8 cellular contexts compared by ENCODE assay signal in the genomic region with DNA sequence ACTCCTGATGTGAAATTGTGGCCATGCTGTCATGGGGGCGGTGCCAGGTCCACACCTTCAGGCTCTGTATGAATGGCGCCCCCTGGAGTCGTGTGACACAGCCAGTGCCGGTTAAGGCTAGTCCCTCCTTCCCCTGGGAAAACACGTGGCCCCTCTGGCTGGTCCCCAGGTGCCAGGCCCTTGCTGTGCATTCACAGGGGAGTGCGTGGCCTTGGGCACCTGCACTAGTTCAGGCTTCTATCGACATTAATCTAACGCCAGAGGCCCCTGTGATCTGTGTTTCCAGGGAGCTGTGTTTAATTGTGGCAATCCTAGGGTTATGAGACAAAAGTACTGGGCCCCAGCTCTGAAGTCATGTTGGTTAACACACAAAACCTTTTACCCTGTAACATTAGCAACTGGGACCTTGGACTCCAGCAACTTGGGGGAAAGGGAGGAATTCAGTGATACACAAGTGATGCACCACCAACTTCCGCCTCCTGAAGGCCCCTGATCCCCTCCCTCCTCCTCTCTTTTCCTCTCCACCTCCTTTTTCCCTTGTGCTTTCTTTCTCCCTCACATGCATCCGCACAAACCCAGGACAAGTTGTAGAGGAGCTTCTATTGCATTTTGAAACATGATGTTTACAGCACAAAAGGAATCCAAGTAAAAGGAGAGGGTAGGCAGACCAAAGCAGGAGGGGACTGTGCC.
A peak's percentile ranks its signal among the peaks of the same experiment; 100 is the strongest.
DNase-seq lines count a peak whose midpoint lies in the region; ATAC-seq and TF ChIP-seq lines count a peak whose summit lies in the region.

No MANE protein-coding gene starts in this region.

- H3K27me3 ChIP-seq in mesendoderm (ENCODE audit: insufficient read depth, low read length, poor library complexity), result no peaks in the 10 kb centered on the region

- peak overlapping the region; percentile 35 for H3K56ac ChIP-seq in mesendoderm (ENCODE audit: low read length)

- ATAC-seq in GM18861 (IDR thresholded peaks at IDR 0.05; ENCODE audit: unreplicated experiment) (peak; percentile 35), HG03521 (IDR thresholded peaks at IDR 0.05; ENCODE audit: unreplicated experiment) (peak; percentile 47)

- no peak overlapping the region for H2BK120ac ChIP-seq in mesendoderm (ENCODE audit: low read depth, low read length)

- H3K4ac ChIP-seq in mesendoderm (ENCODE audit: low read depth, low read length), result no peak overlapping the region

- H3K36me3 ChIP-seq in mesendoderm (ENCODE audit: control insufficient read depth, insufficient read depth, low read length), result peaks cover 2% of the 10 kb centered on the region

- no peak overlapping the region for H3K4me3 ChIP-seq in mesendoderm (ENCODE audit: low read length)

- no peaks in the 10 kb centered on the region for H3K79me2 ChIP-seq in mesendoderm (ENCODE audit: control insufficient read depth, insufficient read depth, low read length)

- H2BK5ac ChIP-seq in mesendoderm (ENCODE audit: low read length), result no peak overlapping the region

- H2BK15ac ChIP-seq in mesendoderm (replicated peaks; ENCODE audit: low read depth), result no peak overlapping the region

- no peak overlapping the region for H3K4me2 ChIP-seq in mesendoderm (ENCODE audit: low read length)

- WGBS in mesendoderm (ENCODE audit: extremely low coverage, insufficient coverage, low lambda C conversion rate), result no CpG with 5 or more reads among the region's 10 CpGs

- no peak overlapping the region for H4K5ac ChIP-seq in mesendoderm (ENCODE audit: low read length)

- peak; percentile 87 for DNase-seq in NCI-H748 treated with DMSO at 0.1 percent for 48 hours (lab: John Stamatoyannopoulos, UW)
- peak; percentile 55 to 58 for DNase-seq in activated CD4-positive, alpha-beta T cell treated with anti-CD3 and anti-CD28 coated beads, Interleukin-2, amount 50 U/mL, for 4 hours
- peak; percentile 52 for DNase-seq in effector CD4-positive, alpha-beta T cell
- peak; percentile 92 for DNase-seq in mesendoderm
- peak; percentile 88 for DNase-seq in stimulated activated CD8-positive, alpha-beta memory T cell treated with anti-CD3 and anti-CD28 coated beads, Interleukin-4, amount 100 ng/mL, for 48 hours

- peaks cover 7% of the 10 kb centered on the region for H3K4me1 ChIP-seq in mesendoderm (ENCODE audit: control insufficient read depth, low read depth, low read length)

- H2AK5ac ChIP-seq in mesendoderm (ENCODE audit: low read length), result no peak overlapping the region

- peak; percentile 92 for TF ChIP-seq CTCF in 22Rv1 (IDR thresholded peaks at IDR 0.05)

- no peak overlapping the region for H4K8ac ChIP-seq in mesendoderm (ENCODE audit: low read depth, low read length)

- H3K27ac ChIP-seq in 22Rv1 (peak overlapping the region; percentile 98), mesendoderm (ENCODE audit: low read depth, low read length) (no peak overlapping the region)

- no peak overlapping the region for H3K23ac ChIP-seq in mesendoderm (ENCODE audit: low read length)

- no peak overlapping the region for H3K9ac ChIP-seq in mesendoderm (ENCODE audit: low read length)

- H3K18ac ChIP-seq in mesendoderm (ENCODE audit: low read length), result no peak overlapping the region

- H3K79me1 ChIP-seq in mesendoderm (ENCODE audit: low read length), result peaks cover 6% of the 10 kb centered on the region
